In genomic region chr6:27495386-27496135, GRCh38 we compare ENCODE assay signal across 8 cellular contexts. TPM values are rescaled to one million over a fixed set of nuclear protein-coding genes. Genes with fewer than 3 reads are reported as not detected.
DNase-seq lines count a peak whose midpoint lies in the region; ATAC-seq, FAIRE-seq and TF ChIP-seq lines count a peak whose summit lies in the region.

No MANE protein-coding gene starts in this region.

- H3K36me3 ChIP-seq in ES-I3 (ENCODE audit: insufficient read depth, low read length) (no peaks in the 10 kb centered on the region), bronchial epithelial cell (ENCODE audit: control insufficient read depth, insufficient read depth, low read length) (no peaks in the 10 kb centered on the region), left lung (no peaks in the 10 kb centered on the region)

- H3K4me3 ChIP-seq in bronchial epithelial cell (ENCODE audit: low read depth, low read length) = peak overlapping the region; percentile 45
- peak overlapping the region; percentile 24 to 28 for H3K4me3 ChIP-seq in left lung

- ATAC-seq in HG02798 (IDR thresholded peaks at IDR 0.05; ENCODE audit: poor library complexity, unreplicated experiment) (peak; percentile 75), left lung (peak; percentile 64), GM21447 (IDR thresholded peaks at IDR 0.05; ENCODE audit: unreplicated experiment) (no peak)

- peak overlapping the region; percentile 68; the same call in 1 of the 2 replicates for H3K9ac ChIP-seq in ES-I3 (ENCODE audit: low read depth, low read length)

- intact Hi-C loops in left lung (cut with DNase I) = no loop called here

- H3K27ac ChIP-seq in left lung = no peak overlapping the region

- DNase-seq in SKM-1 treated with dmso at 0.1 percent for 144 hours (lab: John Stamatoyannopoulos, UW; ENCODE audit: unreplicated experiment) (peak; percentile 40), bronchial epithelial cell (ENCODE audit: low read depth) (peak; percentile 87), left lung (peak in 1 of 2 donors; percentile 48), NCI-H1048 (lab: John Stamatoyannopoulos, UW) (no peak)
- peak; percentile 49 for DNase-seq in stimulated activated CD8-positive, alpha-beta memory T cell treated with anti-CD3 and anti-CD28 coated beads, Interleukin-15, amount 100 ng/mL, for 24 hours (ENCODE audit: low read depth)

- TF ChIP-seq CTCF in bronchial epithelial cell (IDR thresholded peaks at IDR 0.05; ENCODE audit: insufficient read depth, low read length, severe bottlenecking) (no peak), left lung (IDR thresholded peaks at IDR 0.05) (no peak)

- no peak for FAIRE-seq in bronchial epithelial cell (lab: Jason Lieb, UNC)

- H3K4me1 ChIP-seq in ES-I3 (ENCODE audit: insufficient read depth, low read length) = no peaks in the 10 kb centered on the region
- H3K4me1 ChIP-seq in left lung = no peaks in the 10 kb centered on the region

- no peaks in the 10 kb centered on the region for H3K27me3 ChIP-seq in bronchial epithelial cell (ENCODE audit: control insufficient read depth, insufficient read depth, low read length)
- H3K27me3 ChIP-seq in left lung = peaks cover 31 to 76% of the 10 kb centered on the region in 2 donors

- H3K9me3 ChIP-seq in ES-I3 (ENCODE audit: control insufficient read depth, insufficient read depth, low read length) = no peaks in the 10 kb centered on the region
- no peaks in the 10 kb centered on the region for H3K9me3 ChIP-seq in left lung

RNA-seq across cellular contexts. Expression of gene ZNF184, which starts 22.7 kb away (rescaled TPM):
- 6.0 and 6.8 TPM in 2 replicates for total RNA-seq in bronchial epithelial cell
- total RNA-seq in left lung = 1 to 10 TPM; 6.0 TPM
